Comparison of ENCODE assay signal across 27 cellular contexts in genomic region chr5:37902323-37902722, GRCh38.
"Had no signal": no experiment of that assay in that cellular context is flagged by ENCODE, and none has a peak within 500 bp of the region (broad histone marks: within the 10 kb centered on the region; RNA-seq: fewer than 3 reads in every experiment).

No MANE protein-coding gene starts in this region.

- H3K4me1 ChIP-seq: stomach, suprapubic skin, testis, tibial artery, tibial nerve, transverse colon, upper lobe of left lung, upper lobe of right lung, uterus had no signal

- H3K27me3 Mint-ChIP-seq: type B pancreatic cell had no signal

- H3K9me3 Mint-ChIP-seq: stimulated activated naive CD8-positive, alpha-beta T cell treated with anti-CD3 and anti-CD28 coated beads, Interleukin-15, Interleukin-2, amounts not matched to agents 100 ng/mL and 50 ng/mL, for 24 hours had no signal

- H3K4me3 Mint-ChIP-seq: stimulated activated effector memory CD8-positive, alpha-beta T cell treated with anti-CD3 and anti-CD28 coated beads, Interleukin-12 subunit alpha, Interleukin-12 subunit beta, amount 100 ng/mL, for 72 hours; stimulated activated memory B cell treated with anti-CD40 and anti-IgM and Interleukin-4, amounts not matched to agents 10 μg/mL and 1 μg/mL and 100 μg/mL, for 72 hours; stimulated activated naive B cell treated with anti-CD40 and anti-IgM and Interleukin-4, amounts not matched to agents 10 μg/mL and 1 μg/mL and 100 μg/mL, for 72 hours; stimulated activated naive CD8-positive, alpha-beta T cell treated with anti-CD3 and anti-CD28 coated beads, Interleukin-15, amount 100 ng/mL, for 72 hours; stimulated activated naive CD8-positive, alpha-beta T cell treated with anti-CD3 and anti-CD28 coated beads, Interleukin-15, Interleukin-2, amounts not matched to agents 100 ng/mL and 50 ng/mL, for 24 hours; type B pancreatic cell had no signal

- H3K27ac ChIP-seq: stomach, suprapubic skin, testis, thoracic aorta, thyroid gland, tibial artery, tibial nerve, transverse colon, upper lobe of left lung, upper lobe of right lung, uterus, vagina had no signal

- H3K36me3 Mint-ChIP-seq: stimulated activated effector memory CD8-positive, alpha-beta T cell treated with anti-CD3 and anti-CD28 coated beads, Interleukin-12 subunit alpha, Interleukin-12 subunit beta, amount 100 ng/mL, for 72 hours; stimulated activated memory B cell treated with anti-CD40 and anti-IgM and Interleukin-4, amounts not matched to agents 10 μg/mL and 1 μg/mL and 100 μg/mL, for 72 hours; stimulated activated naive B cell treated with anti-CD40 and anti-IgM and Interleukin-4, amounts not matched to agents 10 μg/mL and 1 μg/mL and 100 μg/mL, for 72 hours; type B pancreatic cell had no signal

- ATAC-seq: stimulated activated effector memory CD8-positive, alpha-beta T cell treated with anti-CD3 and anti-CD28 coated beads, Interleukin-12 subunit alpha, Interleukin-12 subunit beta, amount 100 ng/mL, for 72 hours; stimulated activated memory B cell treated with anti-CD40 and anti-IgM and Interleukin-4, amounts not matched to agents 10 μg/mL and 1 μg/mL and 100 μg/mL, for 72 hours; stimulated activated naive B cell treated with anti-CD40 and anti-IgM and Interleukin-4, amounts not matched to agents 10 μg/mL and 1 μg/mL and 100 μg/mL, for 72 hours; stimulated activated naive CD8-positive, alpha-beta T cell treated with anti-CD3 and anti-CD28 coated beads, Interleukin-15, amount 100 ng/mL, for 72 hours; stimulated activated naive CD8-positive, alpha-beta T cell treated with anti-CD3 and anti-CD28 coated beads, Interleukin-15, Interleukin-2, amounts not matched to agents 100 U/mL and 50 U/mL, for 24 hours; upper lobe of right lung had no signal

- H3K9me3 ChIP-seq: stomach, suprapubic skin, testis, thoracic aorta, thyroid gland, tibial artery, tibial nerve, transverse colon, upper lobe of left lung, upper lobe of right lung, uterus, vagina had no signal

- H3K4me1 Mint-ChIP-seq: stimulated activated effector memory CD8-positive, alpha-beta T cell treated with anti-CD3 and anti-CD28 coated beads, Interleukin-12 subunit alpha, Interleukin-12 subunit beta, amount 100 ng/mL, for 72 hours; stimulated activated memory B cell treated with anti-CD40 and anti-IgM and Interleukin-4, amounts not matched to agents 10 μg/mL and 1 μg/mL and 100 μg/mL, for 72 hours; stimulated activated naive B cell treated with anti-CD40 and anti-IgM and Interleukin-4, amounts not matched to agents 10 μg/mL and 1 μg/mL and 100 μg/mL, for 72 hours; stimulated activated naive CD8-positive, alpha-beta T cell treated with anti-CD3 and anti-CD28 coated beads, Interleukin-15, amount 100 ng/mL, for 72 hours had no signal

- H3K27ac Mint-ChIP-seq: stimulated activated effector memory CD8-positive, alpha-beta T cell treated with anti-CD3 and anti-CD28 coated beads, Interleukin-12 subunit alpha, Interleukin-12 subunit beta, amount 100 ng/mL, for 72 hours; stimulated activated memory B cell treated with anti-CD40 and anti-IgM and Interleukin-4, amounts not matched to agents 10 μg/mL and 1 μg/mL and 100 μg/mL, for 72 hours; stimulated activated naive B cell treated with anti-CD40 and anti-IgM and Interleukin-4, amounts not matched to agents 10 μg/mL and 1 μg/mL and 100 μg/mL, for 72 hours; stimulated activated naive CD8-positive, alpha-beta T cell treated with anti-CD3 and anti-CD28 coated beads, Interleukin-15, amount 100 ng/mL, for 72 hours; stimulated activated naive CD8-positive, alpha-beta T cell treated with anti-CD3 and anti-CD28 coated beads, Interleukin-15, Interleukin-2, amounts not matched to agents 100 ng/mL and 50 ng/mL, for 24 hours; type B pancreatic cell had no signal

- DNase-seq: stimulated activated CD4-positive, alpha-beta T cell treated with anti-CD3 and anti-CD28 coated beads, Interleukin-2, amount 100 ng/mL, for 48 hours; stimulated activated CD4-positive, alpha-beta T cell treated with anti-CD3 and anti-CD28 coated beads, Interleukin-4, amount 100 ng/mL, for 1 hour; stimulated activated CD4-positive, alpha-beta T cell treated with anti-CD3 and anti-CD28 coated beads, Interleukin-4, amount 100 ng/mL, for 24 hours; stimulated activated CD4-positive, alpha-beta T cell treated with anti-CD3 and anti-CD28 coated beads, Interleukin-4, amount 100 ng/mL, for 4 hours; stimulated activated CD8-positive, alpha-beta memory T cell treated with anti-CD3 and anti-CD28 coated beads, Interleukin-4, amount 100 ng/mL, for 48 hours; stimulated activated naive B cell treated with anti-CD40 and anti-IgM and Interleukin-4, amounts not matched to agents 10 μg/mL and 1 μg/mL and 100 μg/mL, for 72 hours; stimulated activated naive CD4-positive, alpha-beta T cell; stimulated activated naive CD4-positive, alpha-beta T cell treated with Interleukin-2 at 50 U/mL for 16 hours; stimulated activated naive CD8-positive, alpha-beta T cell treated with anti-CD3 and anti-CD28 coated beads, Interleukin-15, amount 100 ng/mL, for 72 hours; stimulated activated naive CD8-positive, alpha-beta T cell treated with anti-CD3 and anti-CD28 coated beads, Interleukin-15, Interleukin-2, amounts not matched to agents 100 U/mL and 50 U/mL, for 24 hours; stomach; substantia nigra; testis; thyroid gland; tibial artery; transverse colon; upper lobe of left lung; upper lobe of right lung; uterus had no signal

- H3K4me3 ChIP-seq: stomach, suprapubic skin, testis, thoracic aorta, thyroid gland, tibial artery, tibial nerve, transverse colon, upper lobe of left lung, upper lobe of right lung, uterus, vagina had no signal

- H3K36me3 ChIP-seq: stomach, suprapubic skin, thoracic aorta, thyroid gland, tibial artery, tibial nerve, transverse colon, upper lobe of left lung, upper lobe of right lung, uterus, vagina had no signal

- H3K27me3 ChIP-seq: stomach, testis, thyroid gland, tibial artery, tibial nerve, transverse colon, upper lobe of left lung, upper lobe of right lung, uterus, vagina had no signal
